Comparison of ENCODE assay signal across 8 cellular contexts in the genomic region with DNA sequence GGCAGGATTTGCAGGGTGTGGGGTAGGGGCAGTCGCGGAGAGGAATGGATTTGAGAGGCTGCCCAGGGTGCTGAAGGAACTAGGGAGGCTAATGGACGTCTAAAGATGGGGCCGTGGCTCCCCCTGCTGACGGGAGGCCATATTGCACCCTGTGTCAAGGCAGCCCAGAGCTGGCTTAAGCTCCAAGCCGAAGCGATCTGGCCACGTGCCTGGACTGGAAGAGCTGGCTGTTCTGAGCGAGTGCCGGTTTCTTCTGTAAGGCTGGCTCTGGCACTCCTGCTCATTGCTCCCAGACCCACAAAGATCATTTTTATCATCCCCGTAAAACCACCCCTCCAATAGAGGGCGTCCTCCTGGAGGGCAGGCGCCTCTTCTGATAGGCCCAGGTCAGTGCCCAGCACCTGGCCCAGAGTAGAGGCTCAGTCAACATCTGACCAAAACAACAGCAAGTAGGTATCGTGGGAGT. TPM values are rescaled to one million over a fixed set of nuclear protein-coding genes. Genes with fewer than 3 reads are reported as not detected.
DNase-seq lines count a peak whose midpoint lies in the region; ATAC-seq, FAIRE-seq and TF ChIP-seq lines count a peak whose summit lies in the region.

No MANE protein-coding gene starts in this region.

- H3K9ac ChIP-seq in SK-N-SH, result no peak overlapping the region

- H3K4me2 ChIP-seq in SK-N-SH, result no peak overlapping the region

- H2AFZ ChIP-seq in SK-N-SH (ENCODE audit: low read depth), result 0 out of 2 replicates have a peak overlapping the region, but pooled peaks have one; percentile 68

- peak; percentile 88 to 95 (median 93) for ATAC-seq in pancreas

- no peak overlapping the region for H3K4me3 ChIP-seq in LNCaP clone FGC (ENCODE audit: low read depth, low read length)
- H3K4me3 ChIP-seq in SK-N-SH (ENCODE audit: low read depth in 2 of 2, low read length in 1 of 2), result peak overlapping the region in 1 of 2 experiments; percentile 35; a peak in 1 of 4 replicates
- peak overlapping the region in 1 of 4 donors; percentile 10 for H3K4me3 ChIP-seq in pancreas
- H3K4me3 ChIP-seq in tibial artery, result no peak overlapping the region

- intact Hi-C loops in pancreas (cut with DNase I), result no loop called here
- intact Hi-C loops in tibial artery (cut with DNase I; ENCODE audit: low total_unique reads), result loop anchor here (5.0 kb wide), 2 partner anchors 61 to 131 kb away; no protein-coding TSS in a partner anchor

- POLR2A ChIA-PET in SK-N-SH (lab: Yijun Ruan, JAX), result interaction anchor here (1.2 kb wide), 1 partner anchor 113 kb away, joined by 3 read pairs; no protein-coding TSS in a partner anchor

- H3K4me1 Mint-ChIP-seq in activated naive CD4-positive, alpha-beta T cell treated with anti-CD3 and anti-CD28 coated beads, Interleukin-2, amount 10 ng/mL, durations not matched to agents 7 days and 5 days, result peaks cover 7% of the 10 kb centered on the region

- DNase-seq in activated gamma-delta T cell treated with Interleukin-2 at 50 U/mL for 16 hours (peak; percentile 71), activated gamma-delta T cell (lab: John Stamatoyannopoulos, UW) (no peak), LNCaP clone FGC (ENCODE audit: low read depth) (peak; percentile 65), SK-N-SH (peak; percentile 87), glomerular endothelial cell (ENCODE audit: extremely low read depth, low read depth, low spot score) (peak; percentile 23), pancreas (peak; percentile 67 to 94 (median 88)), tibial artery (peak; percentile 72 to 89)
- peak; percentile 85 for DNase-seq in activated naive CD4-positive, alpha-beta T cell treated with anti-CD3 and anti-CD28 coated beads, Interleukin-2, amount 10 ng/mL, durations not matched to agents 7 days and 5 days

- H3K79me2 ChIP-seq in SK-N-SH (ENCODE audit: insufficient read depth), result no peaks in the 10 kb centered on the region

- H3K9me3 Mint-ChIP-seq in activated naive CD4-positive, alpha-beta T cell treated with anti-CD3 and anti-CD28 coated beads, Interleukin-2, amount 10 ng/mL, durations not matched to agents 7 days and 5 days, result no peaks in the 10 kb centered on the region

- peak; percentile 77 for TF ChIP-seq RAD21 in SK-N-SH (IDR thresholded peaks at IDR 0.05; ENCODE audit: low read length)

- TF ChIP-seq CTCF in LNCaP clone FGC (IDR thresholded peaks at IDR 0.05; ENCODE audit: control insufficient read depth, extremely low read depth, insufficient read depth) (peak; percentile 79), SK-N-SH (IDR thresholded peaks at IDR 0.05) (peak; percentile 79), pancreas (IDR thresholded peaks at IDR 0.05) (peak; percentile 49 to 67 (median 58)), tibial artery (IDR thresholded peaks at IDR 0.05) (peak; percentile 63 to 65)

- peaks cover 0 to 3% of the 10 kb centered on the region in 2 experiments; a peak in 1 of 4 replicates for H3K4me1 ChIP-seq in SK-N-SH (ENCODE audit: control insufficient read depth in 1 of 2, insufficient read depth in 2 of 2, low read depth in 1 of 2, low read length in 1 of 2)
- H3K4me1 ChIP-seq in pancreas, result no peaks in the 10 kb centered on the region
- peaks cover 0 to 3% (median under 1%) of the 10 kb centered on the region in 4 donors for H3K4me1 ChIP-seq in tibial artery

- FAIRE-seq in pancreas (lab: Jason Lieb, UNC), result peak; percentile 13

- H3F3A ChIP-seq in SK-N-SH (replicated peaks; ENCODE audit: insufficient read depth), result no peaks in the 10 kb centered on the region

- WGBS in SK-N-SH (ENCODE audit: low lambda C conversion rate), result 31% methylated on average over 9 of the region's 14 CpGs
- 15 to 27% methylated on average over 14 of the region's 14 CpGs for WGBS in pancreas, 2 donors

- H4K20me1 ChIP-seq in SK-N-SH (ENCODE audit: insufficient read depth), result no peaks in the 10 kb centered on the region

- peak overlapping the region; percentile 67 for H3K4me3 Mint-ChIP-seq in activated naive CD4-positive, alpha-beta T cell treated with anti-CD3 and anti-CD28 coated beads, Interleukin-2, amount 10 ng/mL, durations not matched to agents 7 days and 5 days

- no peak overlapping the region for H3K27ac Mint-ChIP-seq in activated naive CD4-positive, alpha-beta T cell treated with anti-CD3 and anti-CD28 coated beads, Interleukin-2, amount 10 ng/mL, durations not matched to agents 7 days and 5 days

- H3K27me3 ChIP-seq in SK-N-SH (ENCODE audit: insufficient read depth), result no peaks in the 10 kb centered on the region; the same call in 1 of the 2 replicates
- peaks cover 0 to 7% (median 0%) of the 10 kb centered on the region in 4 donors for H3K27me3 ChIP-seq in pancreas
- H3K27me3 ChIP-seq in tibial artery, result peaks cover 0 to 9% of the 10 kb centered on the region in 2 donors

- H3K27me3 Mint-ChIP-seq in activated naive CD4-positive, alpha-beta T cell treated with anti-CD3 and anti-CD28 coated beads, Interleukin-2, amount 10 ng/mL, durations not matched to agents 7 days and 5 days, result peaks cover 58% of the 10 kb centered on the region

- H3K27ac ChIP-seq in SK-N-SH (ENCODE audit: low read depth in 2 of 2, low read length in 1 of 2), result no peak overlapping the region
- H3K27ac ChIP-seq in pancreas, result no peak overlapping the region
- H3K27ac ChIP-seq in tibial artery, result peak overlapping the region in 1 of 2 donors; percentile 35

- no peaks in the 10 kb centered on the region for H3K36me3 Mint-ChIP-seq in activated naive CD4-positive, alpha-beta T cell treated with anti-CD3 and anti-CD28 coated beads, Interleukin-2, amount 10 ng/mL, durations not matched to agents 7 days and 5 days

- TF ChIP-seq EP300 in SK-N-SH (IDR thresholded peaks at IDR 0.05; ENCODE audit: borderline replicate concordance in 1 of 2, low read depth in 1 of 2, low read length in 1 of 2), result no peak

- no peaks in the 10 kb centered on the region for H3K9me2 ChIP-seq in SK-N-SH

- CTCF ChIA-PET in SK-N-SH (lab: Yijun Ruan, JAX), result interaction anchor here (0.6 to 10.5 kb wide), 27 partner anchors 11 to 726 kb away, joined by 3 to 128 read pairs (median 7); a partner anchor contains a TSS
- CTCF ChIA-PET in activated naive CD4-positive, alpha-beta T cell treated with anti-CD3 and anti-CD28 coated beads, Interleukin-2, amount 10 ng/mL, durations not matched to agents 7 days and 5 days (lab: Charles Lee), result interaction anchor here (0.6 to 4.1 kb wide), 17 partner anchors 11 to 725 kb away, joined by 3 to 53 read pairs (median 5); a partner anchor contains a TSS

- H3K9me3 ChIP-seq in SK-N-SH (0 out of 2 replicates have a peak, but pooled peaks cover 9% of the 10 kb centered on the region), pancreas (no peaks in the 10 kb centered on the region), tibial artery (no peaks in the 10 kb centered on the region)

- no peaks in the 10 kb centered on the region for H3K36me3 ChIP-seq in SK-N-SH (replicated peaks in 1 of 2; ENCODE audit: control insufficient read depth in 1 of 2, insufficient read depth in 2 of 2, low read length in 1 of 2)
- H3K36me3 ChIP-seq in pancreas, result no peaks in the 10 kb centered on the region
- H3K36me3 ChIP-seq in tibial artery, result no peaks in the 10 kb centered on the region

TF ChIP-seq in SK-N-SH, 30 proteins besides CTCF, POLR2A, EP300 and RAD21 (continues in another document):
- no peak for TF ChIP-seq TAF1 (IDR thresholded peaks at IDR 0.05; ENCODE audit: borderline replicate concordance, low read depth, low read length)
- TF ChIP-seq, protein P1, sequence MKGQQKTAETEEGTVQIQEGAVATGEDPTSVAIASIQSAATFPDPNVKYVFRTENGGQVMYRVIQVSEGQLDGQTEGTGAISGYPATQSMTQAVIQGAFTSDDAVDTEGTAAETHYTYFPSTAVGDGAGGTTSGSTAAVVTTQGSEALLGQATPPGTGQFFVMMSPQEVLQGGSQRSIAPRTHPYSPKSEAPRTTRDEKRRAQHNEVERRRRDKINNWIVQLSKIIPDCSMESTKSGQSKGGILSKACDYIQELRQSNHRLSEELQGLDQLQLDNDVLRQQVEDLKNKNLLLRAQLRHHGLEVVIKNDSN (IDR thresholded peaks at IDR 0.05; ENCODE audit: borderline replicate concordance, low read depth), result peak; percentile 48; the same call in 1 of the 2 replicates
- TF ChIP-seq SMC3 (IDR thresholded peaks at IDR 0.05; ENCODE audit: low read depth, low read length), result peak; percentile 61
- TF ChIP-seq SIN3A (IDR thresholded peaks at IDR 0.05; ENCODE audit: borderline replicate concordance, low read depth, low read length), result no peak
- TF ChIP-seq POLR2AphosphoS5 (IDR thresholded peaks at IDR 0.05; ENCODE audit: low read depth, low read length), result no peak
- no peak for TF ChIP-seq GATA2 (CRISPR knock-in tag; IDR thresholded peaks at IDR 0.05)

RNA-seq across cellular contexts. Expression of a gene that starts 5.6 kb away (rescaled TPM):
- polyA plus RNA-seq in SK-N-SH (2012; rRNA removed) (1.2 and 2.5 TPM in 2 replicates), pancreas (under 1 TPM; 0.28 to 0.99 TPM)
- polyA plus RNA-seq in SK-N-SH (2012; cell fraction: cytosol; rRNA removed), result 0.44 and 0.64 TPM in 2 replicates
- 12.7 and 15.1 TPM in 2 replicates for polyA plus RNA-seq in SK-N-SH (2012; cell fraction: nucleus; rRNA removed)
- total RNA-seq in glomerular endothelial cell (not detected in 2 replicates), pancreas (under 1 TPM in 3 of 6 donors, not detected in 3; 0.35 to 0.67 (median 0.49) TPM)

RNA-seq across cellular contexts. Expression of a gene that starts 19.8 kb away (rescaled TPM):
- polyA plus RNA-seq in SK-N-SH (2012; rRNA removed), result 22.3 and 30.8 TPM in 2 replicates
- 14.8 and 24.2 TPM in 2 replicates for polyA plus RNA-seq in SK-N-SH (2012; cell fraction: cytosol; rRNA removed)
- 64.5 and 67.9 TPM in 2 replicates for polyA plus RNA-seq in SK-N-SH (2012; cell fraction: nucleus; rRNA removed)
- 17.3 and 18.7 TPM in 2 replicates for total RNA-seq in glomerular endothelial cell
- total RNA-seq in pancreas, result 10 to 100 TPM in 4 of 6 donors, 1 to 10 TPM in 2; 8.4 to 15.8 (median 11.1) TPM
- 10 to 100 TPM; 12.3 to 14.4 TPM for polyA plus RNA-seq in pancreas

RNA-seq across cellular contexts. Expression of a gene that starts 21.0 kb away (rescaled TPM):
- polyA plus RNA-seq in SK-N-SH (2012; rRNA removed) (0.05 and 0.08 TPM in 2 replicates), pancreas (under 1 TPM in 1 of 2 donors, not detected in 1; 0.07 TPM)
- polyA plus RNA-seq in SK-N-SH (2012; cell fraction: cytosol; rRNA removed), result 0.04 and 0.07 TPM in 2 replicates
- polyA plus RNA-seq in SK-N-SH (2012; cell fraction: nucleus; rRNA removed), result 0.06 TPM in 1 of 2 replicates, not detected in the other
- total RNA-seq in glomerular endothelial cell (0.76 TPM in 1 of 2 replicates, not detected in the other), pancreas (under 1 TPM in 3 of 6 donors, not detected in 3; 0.09 to 0.28 (median 0.14) TPM)

RNA-seq across cellular contexts. Expression of a gene that starts 56.2 kb away (rescaled TPM):
- 173 and 220 TPM in 2 replicates for polyA plus RNA-seq in SK-N-SH (2012; rRNA removed)
- 161 and 178 TPM in 2 replicates for polyA plus RNA-seq in SK-N-SH (2012; cell fraction: cytosol; rRNA removed)
- 111 and 125 TPM in 2 replicates for polyA plus RNA-seq in SK-N-SH (2012; cell fraction: nucleus; rRNA removed)
- total RNA-seq in glomerular endothelial cell, result 206 and 215 TPM in 2 replicates
- 100 to 1,000 TPM in 2 of 6 donors, 10 to 100 TPM in 4; 72.2 to 118 (median 88.4) TPM for total RNA-seq in pancreas
- polyA plus RNA-seq in pancreas, result 10 to 100 TPM; 66.3 to 90.1 TPM

RNA-seq across cellular contexts. Expression of a gene that starts 56.7 kb away (rescaled TPM):
- 7.2 and 7.9 TPM in 2 replicates for polyA plus RNA-seq in SK-N-SH (2012; rRNA removed)
- 2.8 and 5.4 TPM in 2 replicates for polyA plus RNA-seq in SK-N-SH (2012; cell fraction: cytosol; rRNA removed)
- polyA plus RNA-seq in SK-N-SH (2012; cell fraction: nucleus; rRNA removed), result 17.4 and 18.9 TPM in 2 replicates
- 13.8 and 20.9 TPM in 2 replicates for total RNA-seq in glomerular endothelial cell
- total RNA-seq in pancreas, result 10 to 100 TPM in 3 of 6 donors, 1 to 10 TPM in 3; 5.8 to 13.2 (median 9.8) TPM
- polyA plus RNA-seq in pancreas, result 10 to 100 TPM in 1 of 2 donors, 1 to 10 TPM in 1; 6.7 to 11.9 TPM
